In the genomic region with DNA sequence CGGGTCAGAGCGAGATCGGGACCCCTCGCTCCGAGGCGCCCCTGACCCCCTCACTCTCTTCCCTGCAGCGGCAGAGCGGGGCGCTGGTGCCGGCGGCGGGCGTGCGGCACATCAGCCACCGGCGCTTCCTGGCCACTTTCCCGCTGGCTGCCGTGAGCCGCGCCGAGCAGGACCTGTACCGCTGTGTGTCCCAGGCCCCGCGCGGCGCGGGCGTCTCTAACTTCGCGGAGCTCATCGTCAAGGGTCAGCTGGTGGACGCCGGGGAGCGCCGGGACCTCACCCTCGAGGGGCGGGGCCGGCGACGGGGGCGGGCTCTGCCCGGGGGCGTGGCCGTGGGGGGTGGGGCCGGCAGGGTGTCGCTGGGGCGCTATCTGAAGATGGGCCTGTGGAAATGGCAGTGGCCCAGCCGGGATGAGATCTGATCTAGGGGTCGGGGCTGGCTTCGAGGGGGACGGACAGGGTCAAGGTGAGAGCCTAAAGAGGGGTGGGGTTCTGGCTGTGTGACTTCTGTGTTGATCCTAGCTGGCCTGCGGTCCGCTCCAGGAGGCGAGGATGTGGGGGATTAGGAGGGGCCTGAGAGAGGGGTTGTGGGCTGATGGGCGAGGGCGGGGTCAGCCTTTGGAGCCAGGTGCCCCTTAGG, we compare ENCODE assay signal across 8 cellular contexts. TPM values are rescaled to one million over a fixed set of nuclear protein-coding genes. Genes with fewer than 3 reads are reported as not detected.
A peak's percentile ranks its signal among the peaks of the same experiment; 100 is the strongest.
DNase-seq lines count a peak whose midpoint lies in the region; FAIRE-seq and TF ChIP-seq lines count a peak whose summit lies in the region.

No MANE protein-coding gene starts in this region.

- H3K27me3 ChIP-seq in effector memory CD4-positive, alpha-beta T cell (replicated peaks; ENCODE audit: control insufficient read depth, insufficient read depth, low read length, poor library complexity, severe bottlenecking) = peaks cover 26% of the 10 kb centered on the region
- peaks cover 27% of the 10 kb centered on the region for H3K27me3 ChIP-seq in suprapubic skin

- FAIRE-seq in HTR-8/SVneo (lab: Jason Lieb, UNC) = no peak

- no peak overlapping the region for H3K27ac ChIP-seq in effector memory CD4-positive, alpha-beta T cell (ENCODE audit: insufficient read depth, low read length, poor library complexity, severe bottlenecking)
- H3K27ac ChIP-seq in mesodermal cell (ENCODE audit: low read depth, low read length, severe bottlenecking) (no peak overlapping the region), suprapubic skin (no peak overlapping the region)

- no peaks in the 10 kb centered on the region for H3K9me3 ChIP-seq in effector memory CD4-positive, alpha-beta T cell (ENCODE audit: control insufficient read depth, low read length)
- H3K9me3 ChIP-seq in mesodermal cell (ENCODE audit: control insufficient read depth, low read length) (no peaks in the 10 kb centered on the region), suprapubic skin (no peaks in the 10 kb centered on the region)

- H3K4me3 ChIP-seq in GM08714 (ENCODE audit: low read length) (peak overlapping the region; percentile 14; the same call in 1 of the 2 replicates), WI38 (ENCODE audit: low read depth, low read length) (peak overlapping the region; percentile 54), mesodermal cell (ENCODE audit: extremely low read depth, insufficient read depth, low read length, poor library complexity, severe bottlenecking) (peak overlapping the region; percentile 36), suprapubic skin (peak overlapping the region; percentile 55)
- peak overlapping the region; percentile 39 for H3K4me3 ChIP-seq in effector memory CD4-positive, alpha-beta T cell (ENCODE audit: insufficient read depth, low read depth, low read length, poor library complexity, severe bottlenecking)

- no peak for TF ChIP-seq POLR2A in suprapubic skin (IDR thresholded peaks at IDR 0.05)

- TF ChIP-seq CTCF in WI38 (IDR thresholded peaks at IDR 0.05; ENCODE audit: low read depth, low read length) (no peak), suprapubic skin (IDR thresholded peaks at IDR 0.05) (no peak)

- H3K4me1 ChIP-seq in effector memory CD4-positive, alpha-beta T cell (ENCODE audit: control insufficient read depth, insufficient read depth, low read length, poor library complexity, severe bottlenecking) = peaks cover 8% of the 10 kb centered on the region
- H3K4me1 ChIP-seq in mesodermal cell (ENCODE audit: control insufficient read depth, insufficient read depth, low read length, poor library complexity, severe bottlenecking) = peaks cover 19% of the 10 kb centered on the region
- peaks cover 18% of the 10 kb centered on the region for H3K4me1 ChIP-seq in suprapubic skin

- no peak for TF ChIP-seq EP300 in suprapubic skin (IDR thresholded peaks at IDR 0.05)

- H3K36me3 ChIP-seq in effector memory CD4-positive, alpha-beta T cell (ENCODE audit: control insufficient read depth, insufficient read depth, low read length) = no peaks in the 10 kb centered on the region
- H3K36me3 ChIP-seq in mesodermal cell (ENCODE audit: control insufficient read depth, insufficient read depth, low read length) = peaks cover 28% of the 10 kb centered on the region
- H3K36me3 ChIP-seq in suprapubic skin = no peaks in the 10 kb centered on the region

- WGBS in mesodermal cell (ENCODE audit: insufficient coverage in 2 of 2), 2 experiments = 10 to 14% methylated on average over 26 to 31 of the region's 56 CpGs
- 14% methylated on average over 16 of the region's 56 CpGs for WGBS in suprapubic skin

- peak in 1 of 3 donors; percentile 9 for DNase-seq in effector memory CD4-positive, alpha-beta T cell
- DNase-seq in suprapubic skin (ENCODE audit: low spot score in 2 of 2) (peak in 1 of 2 donors; percentile 75), NCI-H1436 (lab: John Stamatoyannopoulos, UW) (no peak), HTR-8/SVneo (ENCODE audit: insufficient read length, low spot score) (no peak)
- no peak for DNase-seq in NK-92 treated with Interleukin-12 subunit alpha and Interleukin-12 subunit beta, amount 100 ng/mL, for 24 hours (lab: John Stamatoyannopoulos, UW)

RNA-seq across cellular contexts. Expression of gene PTPRU, which starts 23.6 kb away (rescaled TPM):
- polyA plus RNA-seq in mesodermal cell (2013, experiment 1 of 2) = 42.9 TPM
- polyA plus RNA-seq in mesodermal cell (2013, experiment 2 of 2) = 30.9 TPM
- 10 to 100 TPM; 15.0 to 46.7 (median 29.0) TPM for total RNA-seq in suprapubic skin

RNA-seq across cellular contexts. Expression of gene MECR, which starts 29.2 kb away (rescaled TPM):
- polyA plus RNA-seq in mesodermal cell (2013, experiment 1 of 2) = 34.0 TPM
- polyA plus RNA-seq in mesodermal cell (2013, experiment 2 of 2) = 28.1 TPM
- 10 to 100 TPM; 23.1 to 39.3 (median 33.6) TPM for total RNA-seq in suprapubic skin
